ENCODE assay signal across 19 cellular contexts in the genomic region with DNA sequence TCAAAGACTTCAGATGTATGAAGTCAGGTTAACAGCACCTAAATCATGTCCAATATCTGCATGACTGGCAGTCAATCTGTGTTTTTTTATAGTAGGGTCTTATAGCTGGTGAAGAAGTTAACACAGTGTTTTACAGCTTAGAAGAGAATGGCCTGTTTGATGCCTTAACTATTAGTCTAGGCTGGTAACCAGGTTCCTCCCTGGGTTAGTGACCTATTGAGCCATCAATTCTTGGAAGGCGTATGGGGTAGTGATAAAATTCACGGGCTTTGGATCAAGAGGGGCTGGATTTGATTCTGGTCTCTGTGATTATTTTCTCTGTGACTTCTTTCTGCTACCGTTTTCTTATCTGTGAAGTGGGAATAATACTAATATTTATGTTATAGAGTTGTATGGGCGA. TPM values are rescaled to one million over a fixed set of nuclear protein-coding genes. Genes with fewer than 3 reads are reported as not detected.
A peak's percentile ranks its signal among the peaks of the same experiment; 100 is the strongest.
DNase-seq lines count a peak whose midpoint lies in the region; ATAC-seq and TF ChIP-seq lines count a peak whose summit lies in the region.
"Had no signal": no experiment of that assay in that cellular context is flagged by ENCODE, and none has a peak within 500 bp of the region (broad histone marks: within the 10 kb centered on the region; RNA-seq: fewer than 3 reads in every experiment).

No MANE protein-coding gene starts in this region.

- no peaks in the 10 kb centered on the region for H3K36me3 Mint-ChIP-seq in natural killer cell treated with Interleukin-12 subunit alpha and Interleukin-12 subunit beta and Interleukin-15 and Interleukin-18, amount 100 ng/mL, for 72 hours
- H3K36me3 Mint-ChIP-seq in natural killer cell, result no peaks in the 10 kb centered on the region
- no peaks in the 10 kb centered on the region for H3K36me3 Mint-ChIP-seq in endothelial cell (ENCODE audit: low read depth, unreplicated experiment)
- no peaks in the 10 kb centered on the region for H3K36me3 Mint-ChIP-seq in CD14-positive monocyte
- H3K36me3 Mint-ChIP-seq: CD8-positive, alpha-beta T cell had no signal

- no peaks in the 10 kb centered on the region for H3K9me3 Mint-ChIP-seq in natural killer cell treated with Interleukin-12 subunit alpha and Interleukin-12 subunit beta and Interleukin-15 and Interleukin-18, amount 100 ng/mL, for 72 hours
- H3K9me3 Mint-ChIP-seq in natural killer cell (no peaks in the 10 kb centered on the region), endothelial cell (ENCODE audit: unreplicated experiment) (no peaks in the 10 kb centered on the region), CD14-positive monocyte (peaks cover 0 to 2% (median 0%) of the 10 kb centered on the region in 7 donors)
- H3K9me3 Mint-ChIP-seq: CD8-positive, alpha-beta T cell had no signal

- peak overlapping the region; percentile 67 to 88 for H3K27ac Mint-ChIP-seq in natural killer cell treated with Interleukin-12 subunit alpha and Interleukin-12 subunit beta and Interleukin-15 and Interleukin-18, amount 100 ng/mL, for 72 hours
- H3K27ac Mint-ChIP-seq in natural killer cell, result no peak overlapping the region
- peak overlapping the region; percentile 68 for H3K27ac Mint-ChIP-seq in endothelial cell (ENCODE audit: unreplicated experiment)
- H3K27ac Mint-ChIP-seq in CD14-positive monocyte, result no peak overlapping the region
- H3K27ac Mint-ChIP-seq: CD8-positive, alpha-beta T cell had no signal

- ATAC-seq in natural killer cell treated with Interleukin-12 subunit alpha and Interleukin-12 subunit beta and Interleukin-15 and Interleukin-18, amount 100 ng/mL, for 72 hours, result no peak
- ATAC-seq in natural killer cell (no peak), sciatic nerve (peak; percentile 83), HG02642 (IDR thresholded peaks at IDR 0.05; ENCODE audit: poor library complexity, unreplicated experiment) (no peak)
- ATAC-seq: CD8-positive, alpha-beta T cell had no signal

- H3K27me3 Mint-ChIP-seq in natural killer cell treated with Interleukin-12 subunit alpha and Interleukin-12 subunit beta and Interleukin-15 and Interleukin-18, amount 100 ng/mL, for 72 hours, result no peaks in the 10 kb centered on the region
- H3K27me3 Mint-ChIP-seq in natural killer cell (ENCODE audit: low read depth in 2 of 2), result no peaks in the 10 kb centered on the region
- peaks cover 6% of the 10 kb centered on the region for H3K27me3 Mint-ChIP-seq in endothelial cell (ENCODE audit: unreplicated experiment)
- no peaks in the 10 kb centered on the region for H3K27me3 Mint-ChIP-seq in CD14-positive monocyte (ENCODE audit: low read depth in 3 of 3)

- intact Hi-C loops in natural killer cell (cut with micrococcal nuclease), result no loop called here
- intact Hi-C loops in sciatic nerve (cut with DNase I), result no loop called here
- intact Hi-C loops in CD14-positive monocyte (cut with micrococcal nuclease), result no loop called here

- peaks cover 34 to 39% of the 10 kb centered on the region in 2 donors for H3K4me1 Mint-ChIP-seq in natural killer cell treated with Interleukin-12 subunit alpha and Interleukin-12 subunit beta and Interleukin-15 and Interleukin-18, amount 100 ng/mL, for 72 hours (ENCODE audit: low read depth in 2 of 2)
- H3K4me1 Mint-ChIP-seq in natural killer cell, result peaks cover 15 to 17% of the 10 kb centered on the region in 2 donors
- peaks cover 64% of the 10 kb centered on the region for H3K4me1 Mint-ChIP-seq in endothelial cell (ENCODE audit: unreplicated experiment)
- H3K4me1 Mint-ChIP-seq in CD14-positive monocyte, result peaks cover 40% of the 10 kb centered on the region

- no peak for TF ChIP-seq CTCF in natural killer cell (IDR thresholded peaks at IDR 0.05)
- no peak for TF ChIP-seq CTCF in endothelial cell (IDR thresholded peaks at IDR 0.05; ENCODE audit: unreplicated experiment)
- TF ChIP-seq CTCF in CD14-positive monocyte (IDR thresholded peaks at IDR 0.05), result no peak

- no peak overlapping the region for H3K4me3 Mint-ChIP-seq in natural killer cell treated with Interleukin-12 subunit alpha and Interleukin-12 subunit beta and Interleukin-15 and Interleukin-18, amount 100 ng/mL, for 72 hours
- H3K4me3 Mint-ChIP-seq in natural killer cell (no peak overlapping the region), endothelial cell (ENCODE audit: unreplicated experiment) (no peak overlapping the region), CD14-positive monocyte (no peak overlapping the region)
- H3K4me3 Mint-ChIP-seq: CD8-positive, alpha-beta T cell had no signal

- no peak for DNase-seq in natural killer cell treated with Interleukin-12 subunit alpha and Interleukin-12 subunit beta and Interleukin-15 and Interleukin-18, amount 100 ng/mL, for 72 hours (ENCODE audit: low spot score)
- no peak for DNase-seq in natural killer cell
- no peak for DNase-seq in endothelial cell (ENCODE audit: low spot score)
- no peak for DNase-seq in sciatic nerve (ENCODE audit: low spot score)
- DNase-seq in CD14-positive monocyte (ENCODE audit: low spot score), result no peak
- DNase-seq in NOMO-1 treated with dmso at 0.1 percent for 144 hours (lab: John Stamatoyannopoulos, UW; ENCODE audit: unreplicated experiment), result no peak
- DNase-seq: Caco-2; CD8-positive, alpha-beta T cell; GM23248; H7; KG1; MG63; NCI-H1105 treated with DMSO at 0.1 percent for 48 hours; NCI-H146; NCI-H2029; NCI-H446 treated with DMSO at 0.1 percent for 48 hours; Peyer's patch; SHP77 treated with DMSO at 0.1 percent for 48 hours had no signal

RNA-seq across cellular contexts. Expression of gene TNFSF10, which starts 16.0 kb away (rescaled TPM):
- total RNA-seq in natural killer cell treated with Interleukin-12 subunit alpha and Interleukin-12 subunit beta and Interleukin-15 and Interleukin-18, amount 100 ng/mL, for 72 hours, result 100 to 1,000 TPM; 111 to 321 TPM
- total RNA-seq in natural killer cell, result 10 to 100 TPM in 2 of 3 donors, 1 to 10 TPM in 1; 9.5 to 27.7 (median 18.4) TPM
- total RNA-seq in endothelial cell (ENCODE audit: unreplicated experiment), result 94.1 TPM
- 36.5 TPM for total RNA-seq in sciatic nerve
- 100 to 1,000 TPM; 264 to 293 TPM for polyA plus RNA-seq in CD14-positive monocyte
- total RNA-seq: Caco-2, GM23248, H7 had no signal
- polyA plus RNA-seq: GM23248 had no signal

Comparison
In these comparisons a context has a peak if more than half of its experiments do, and no peak if none do; other contexts are left out.
1. H3K27ac Mint-ChIP-seq: peak in natural killer cell treated with Interleukin-12 subunit alpha and Interleukin-12 subunit beta and Interleukin-15 and Interleukin-18, amount 100 ng/mL, for 72 hours (2 of 2) and endothelial cell (single experiment); none in natural killer cell (0 of 2) and CD14-positive monocyte (0 of 7).